ENCODE assay signal across 8 cellular contexts in genomic region chr17:410674-411401, GRCh38. TPM values are rescaled to one million over a fixed set of nuclear protein-coding genes. Genes with fewer than 3 reads are reported as not detected.
DNase-seq lines count a peak whose midpoint lies in the region; ATAC-seq and TF ChIP-seq lines count a peak whose summit lies in the region.

No MANE protein-coding gene starts in this region.

- H3K4me3 ChIP-seq in AG09309 (ENCODE audit: control insufficient read depth, low read depth, low read length) (peak overlapping the region; percentile 82), iPS-18a (ENCODE audit: low read length) (peak overlapping the region; percentile 92)

- H3K4me3 Mint-ChIP-seq in H9: peak overlapping the region; percentile 78 to 83

- no peak for ATAC-seq in GM21529 (IDR thresholded peaks at IDR 0.05; ENCODE audit: unreplicated experiment)

- no peak overlapping the region for H2BK120ac ChIP-seq in H9 (ENCODE audit: low read depth, low read length, poor library complexity, severe bottlenecking)

- H3K4me1 ChIP-seq in H9 (ENCODE audit: insufficient read depth, low read length): no peaks in the 10 kb centered on the region
- peaks cover 5% of the 10 kb centered on the region for H3K4me1 ChIP-seq in iPS-18a (ENCODE audit: control insufficient read depth, low read depth, low read length)

- H2AK5ac ChIP-seq in H9 (ENCODE audit: insufficient read length, low read length): no peak overlapping the region

- H3K36me3 Mint-ChIP-seq in H9 (ENCODE audit: insufficient read depth in 1 of 3, low read depth in 3 of 3): peaks cover 0 to 3% (median 0%) of the 10 kb centered on the region in 3 experiments; a peak in 3 of 7 replicates

- H3K9ac ChIP-seq in H9 (ENCODE audit: extremely low read depth, insufficient read length, low read length): peak overlapping the region; percentile 36
- H3K9ac ChIP-seq in iPS-18a (ENCODE audit: low read length): peak overlapping the region; percentile 91

- no peak overlapping the region for H2BK12ac ChIP-seq in H9 (ENCODE audit: insufficient read length, low read depth, low read length)

- H3K79me2 ChIP-seq in H9 (ENCODE audit: insufficient read depth, low read length): no peaks in the 10 kb centered on the region

- no peak overlapping the region for H3K18ac ChIP-seq in H9 (ENCODE audit: insufficient read length, low read depth, low read length)

- no peaks in the 10 kb centered on the region for H3K27me3 ChIP-seq in H9 (ENCODE audit: insufficient read depth, low read length)
- no peaks in the 10 kb centered on the region for H3K27me3 ChIP-seq in iPS-18a (ENCODE audit: control insufficient read depth, insufficient read depth, low read length)

- peak overlapping the region; percentile 9 to 97 (median 55) for H3K27ac Mint-ChIP-seq in H9

- peak; percentile 18 for TF ChIP-seq CTCF in AG09309 (IDR thresholded peaks at IDR 0.05; ENCODE audit: control insufficient read depth, insufficient read depth, low read depth, low read length, missing control alignments)
- peak; percentile 29; the same call in 1 of the 3 replicates for TF ChIP-seq CTCF in H9 (conservative IDR thresholded peaks at IDR 0.05)

- H3K4ac ChIP-seq in H9 (ENCODE audit: low read depth, low read length): no peak overlapping the region

- no peak overlapping the region for H4K8ac ChIP-seq in H9 (replicated peaks; ENCODE audit: insufficient read length, low read depth, low read length)

- H3K27me3 Mint-ChIP-seq in H9 (ENCODE audit: low read depth): peaks cover 10% of the 10 kb centered on the region

- H3K23ac ChIP-seq in H9 (ENCODE audit: insufficient read length, low read depth, low read length): no peak overlapping the region

- no peak overlapping the region for H3K56ac ChIP-seq in H9 (ENCODE audit: insufficient read length, low read depth, low read length)

- H3K4me1 Mint-ChIP-seq in H9: peaks cover 18 to 22% of the 10 kb centered on the region in 2 experiments

- no peaks in the 10 kb centered on the region; a peak in 2 of 5 replicates for H3K9me3 Mint-ChIP-seq in H9

- H3K79me1 ChIP-seq in H9 (ENCODE audit: insufficient read depth, low read depth, low read length, poor library complexity, severe bottlenecking): no peaks in the 10 kb centered on the region

- no peak overlapping the region for H2AFZ ChIP-seq in H9 (ENCODE audit: low read length)

- no peak overlapping the region for H4K5ac ChIP-seq in H9 (ENCODE audit: insufficient read length, low read depth, low read length)

- no peak overlapping the region for H4K91ac ChIP-seq in H9 (ENCODE audit: insufficient read length, low read depth, low read length)

- peak overlapping the region; percentile 50 for H3K4me2 ChIP-seq in H9 (ENCODE audit: insufficient read depth, insufficient read length, low read length)

- H3T11ph ChIP-seq in H9 (ENCODE audit: low read length): no peak overlapping the region

- H3K9me3 ChIP-seq in H9 (ENCODE audit: control insufficient read depth, low read depth, low read length) (no peaks in the 10 kb centered on the region), iPS-18a (ENCODE audit: control insufficient read depth, low read depth, low read length) (no peaks in the 10 kb centered on the region)

- no peak overlapping the region for H3K14ac ChIP-seq in H9 (ENCODE audit: insufficient read depth, low read length)

- DNase-seq in AG09309 (ENCODE audit: low read depth) (no peak), H9 (peak; percentile 61), SK-N-DZ (ENCODE audit: low spot score) (peak; percentile 61), astrocyte of the hippocampus (ENCODE audit: low read depth, low spot score) (peak; percentile 51), kidney glomerular epithelial cell (lab: John Stamatoyannopoulos, UW) (no peak)
- peak; percentile 60 for DNase-seq in stimulated activated CD4-positive, alpha-beta T cell treated with anti-CD3 and anti-CD28 coated beads, Interleukin-4, amount 100 ng/mL, for 24 hours

- no CpG with 5 or more reads among the region's 20 CpGs for WGBS in H9 (ENCODE audit: extremely low coverage, insufficient read length, low lambda C conversion rate)

- no peaks in the 10 kb centered on the region for H3K23me2 ChIP-seq in H9 (ENCODE audit: insufficient read length, low read depth, low read length, poor library complexity, severe bottlenecking)

- H2BK20ac ChIP-seq in H9 (ENCODE audit: low read depth, low read length, poor library complexity, severe bottlenecking): no peak overlapping the region

- H3K36me3 ChIP-seq in iPS-18a (ENCODE audit: control insufficient read depth, low read depth, low read length): peaks cover 8% of the 10 kb centered on the region

- no peaks in the 10 kb centered on the region for H4K20me1 ChIP-seq in H9 (ENCODE audit: control insufficient read depth, insufficient read depth, insufficient read length)

- H3K27ac ChIP-seq in H9 (ENCODE audit: insufficient read length, low read depth, low read length): no peak overlapping the region
- peak overlapping the region; percentile 88 for H3K27ac ChIP-seq in iPS-18a (ENCODE audit: low read length)

- H2BK5ac ChIP-seq in H9 (ENCODE audit: insufficient read length, low read length): no peak overlapping the region

- no peak overlapping the region for H2BK15ac ChIP-seq in H9 (ENCODE audit: low read depth, low read length)

RNA-seq across cellular contexts. Expression of gene RFLNB, which starts 34.9 kb away (rescaled TPM):
- 20.1 and 21.0 TPM in 2 replicates for total RNA-seq in H9 (2021)
- 17.7 and 19.6 TPM in 2 replicates for polyA plus RNA-seq in SK-N-DZ (2014; cell fraction: cytosol; rRNA removed)
- polyA plus RNA-seq in SK-N-DZ (2014; cell fraction: nucleus; rRNA removed): 7.2 and 7.6 TPM in 2 replicates

RNA-seq across cellular contexts. Expression of gene RPH3AL, which starts 58.2 kb away (rescaled TPM):
- total RNA-seq in H9 (2021): 2.3 and 3.0 TPM in 2 replicates
- 48.2 and 70.3 TPM in 2 replicates for polyA plus RNA-seq in SK-N-DZ (2014; cell fraction: cytosol; rRNA removed)
- 16.2 and 17.4 TPM in 2 replicates for polyA plus RNA-seq in SK-N-DZ (2014; cell fraction: nucleus; rRNA removed)

Comparison
In these comparisons a context has a peak if more than half of its experiments do, and no peak if none do; other contexts are left out.
1. DNase-seq: peak in H9 (single experiment), SK-N-DZ (single experiment), astrocyte of the hippocampus (single experiment) and stimulated activated CD4-positive, alpha-beta T cell treated with anti-CD3 and anti-CD28 coated beads, Interleukin-4, amount 100 ng/mL, for 24 hours (single experiment); none in AG09309 (single experiment) and kidney glomerular epithelial cell (single experiment).